ENCODE assay signal across 1 cellular context in genomic region chr7:12124028-12124427, GRCh38.
TF ChIP-seq lines count a peak whose summit lies in the region.

No MANE protein-coding gene starts in this region.

TF ChIP-seq in H1, 55 proteins besides CTCF, POLR2A, EP300 and RAD21 (continued from another document):
- TF ChIP-seq HDAC2 (IDR thresholded peaks at IDR 0.05; ENCODE audit: borderline replicate concordance in 1 of 2, low read depth in 2 of 2, low read length in 2 of 2): no peak
- no peak for TF ChIP-seq SRF (IDR thresholded peaks at IDR 0.05; ENCODE audit: low read depth, low read length)
- TF ChIP-seq CBX8 (IDR thresholded peaks at IDR 0.05; ENCODE audit: borderline replicate concordance, low read depth, low read length): no peak
- no peak for TF ChIP-seq USF2 (IDR thresholded peaks at IDR 0.05; ENCODE audit: low read length)
- no peak for TF ChIP-seq BCL11A (IDR thresholded peaks at IDR 0.05; ENCODE audit: low read depth in 2 of 2, low read length in 2 of 2)
- no peak for TF ChIP-seq CTBP2 (IDR thresholded peaks at IDR 0.05; ENCODE audit: borderline replicate concordance, insufficient read depth, insufficient read length, low read length)
- no peak for TF ChIP-seq RNF2 (IDR thresholded peaks at IDR 0.05; ENCODE audit: borderline replicate concordance, low read depth, low read length, missing control alignments, poor library complexity, severe bottlenecking)
- no peak for TF ChIP-seq POU5F1 (IDR thresholded peaks at IDR 0.05; ENCODE audit: low read depth, low read length)
- TF ChIP-seq TEAD4 (IDR thresholded peaks at IDR 0.05; ENCODE audit: low read depth, low read length): no peak
- no peak for TF ChIP-seq ZNF274 (IDR thresholded peaks at IDR 0.05; ENCODE audit: borderline replicate concordance, extremely low read depth, low read length)
- no peak for TF ChIP-seq CBX5 (IDR thresholded peaks at IDR 0.05; ENCODE audit: low read depth, low read length)
- TF ChIP-seq CREB1 (IDR thresholded peaks at IDR 0.05): no peak
